13 cellular contexts compared by ENCODE assay signal in the genomic region with DNA sequence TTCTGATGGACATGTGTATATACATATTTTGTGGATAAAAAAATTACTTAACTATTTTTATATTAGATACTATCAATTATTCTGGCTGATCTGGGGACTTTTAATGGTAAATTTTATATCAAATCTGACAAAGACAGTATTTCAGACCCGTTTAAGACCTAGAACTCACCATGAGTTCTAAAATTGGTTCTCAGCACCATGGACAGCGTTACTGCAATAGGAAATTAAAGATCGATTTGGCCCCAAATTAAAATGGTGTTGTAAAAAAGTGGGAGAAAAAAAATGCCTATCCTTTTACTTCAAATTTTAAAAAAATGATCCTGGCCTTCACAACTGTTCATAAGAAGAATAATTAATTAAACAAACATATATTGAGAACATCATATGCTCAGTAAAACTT. TPM values are rescaled to one million over a fixed set of nuclear protein-coding genes. Genes with fewer than 3 reads are reported as not detected.
DNase-seq lines count a peak whose midpoint lies in the region; ATAC-seq and TF ChIP-seq lines count a peak whose summit lies in the region.
"Had no signal": no experiment of that assay in that cellular context is flagged by ENCODE, and none has a peak within 500 bp of the region (broad histone marks: within the 10 kb centered on the region; RNA-seq: fewer than 3 reads in every experiment).

No MANE protein-coding gene starts in this region.

- no peak overlapping the region for H2AFZ ChIP-seq in DND-41 (ENCODE audit: low read depth, low read length)

- no peaks in the 10 kb centered on the region for H3K9me3 ChIP-seq in DND-41 (ENCODE audit: insufficient read depth, low read length, severe bottlenecking)
- H3K9me3 ChIP-seq: Caco-2 had no signal

- no peak overlapping the region for H3K4me3 Mint-ChIP-seq in type B pancreatic cell
- H3K4me3 Mint-ChIP-seq: stimulated activated memory B cell treated with anti-CD40 and anti-IgM and Interleukin-4, amounts not matched to agents 10 μg/mL and 1 μg/mL and 100 μg/mL, for 72 hours; T-cell had no signal

- H3K27ac ChIP-seq in DND-41 (ENCODE audit: low read length) (no peak overlapping the region), foreskin keratinocyte (no peak overlapping the region)

- no peaks in the 10 kb centered on the region for H3K9me3 Mint-ChIP-seq in type B pancreatic cell
- H3K9me3 Mint-ChIP-seq: stimulated activated memory B cell treated with anti-CD40 and anti-IgM and Interleukin-4, amounts not matched to agents 10 μg/mL and 1 μg/mL and 100 μg/mL, for 72 hours; T-cell had no signal

- H3K36me3 Mint-ChIP-seq in type B pancreatic cell, result no peaks in the 10 kb centered on the region
- H3K36me3 Mint-ChIP-seq: stimulated activated memory B cell treated with anti-CD40 and anti-IgM and Interleukin-4, amounts not matched to agents 10 μg/mL and 1 μg/mL and 100 μg/mL, for 72 hours; T-cell had no signal

- no peaks in the 10 kb centered on the region for H3K4me1 Mint-ChIP-seq in type B pancreatic cell (ENCODE audit: unreplicated experiment)
- H3K4me1 Mint-ChIP-seq: stimulated activated memory B cell treated with anti-CD40 and anti-IgM and Interleukin-4, amounts not matched to agents 10 μg/mL and 1 μg/mL and 100 μg/mL, for 72 hours; T-cell had no signal

- H3K4me3 ChIP-seq in DND-41 (ENCODE audit: low read depth in 1 of 2, low read length in 2 of 2), result no peak overlapping the region
- no peak overlapping the region for H3K4me3 ChIP-seq in astrocyte of the spinal cord (ENCODE audit: low read depth, low read length)

- no peaks in the 10 kb centered on the region for H3K36me3 ChIP-seq in DND-41 (ENCODE audit: insufficient read depth, low read length)

- no peaks in the 10 kb centered on the region for H3K27me3 Mint-ChIP-seq in type B pancreatic cell

- H3K79me2 ChIP-seq in DND-41 (ENCODE audit: insufficient read depth, low read length), result no peaks in the 10 kb centered on the region

- H3K27me3 ChIP-seq in DND-41 (ENCODE audit: insufficient read depth, low read length, poor library complexity) (no peaks in the 10 kb centered on the region), foreskin keratinocyte (no peaks in the 10 kb centered on the region)

- no peak overlapping the region for H3K4me2 ChIP-seq in DND-41 (ENCODE audit: insufficient read depth, low read length)

- no peak overlapping the region for H3K9ac ChIP-seq in DND-41 (ENCODE audit: low read depth, low read length)

- no peaks in the 10 kb centered on the region for H3K4me1 ChIP-seq in DND-41 (ENCODE audit: insufficient read depth, low read length)
- H3K4me1 ChIP-seq in foreskin keratinocyte, result no peaks in the 10 kb centered on the region
- H3K4me1 ChIP-seq: Caco-2 had no signal

- H3K27ac Mint-ChIP-seq in type B pancreatic cell, result no peak overlapping the region
- H3K27ac Mint-ChIP-seq: stimulated activated memory B cell treated with anti-CD40 and anti-IgM and Interleukin-4, amounts not matched to agents 10 μg/mL and 1 μg/mL and 100 μg/mL, for 72 hours; T-cell had no signal

- no peak for TF ChIP-seq CTCF in DND-41 (IDR thresholded peaks at IDR 0.05; ENCODE audit: borderline replicate concordance, extremely low read depth, low read length, poor library complexity, severe bottlenecking)
- TF ChIP-seq CTCF in astrocyte of the spinal cord (IDR thresholded peaks at IDR 0.05; ENCODE audit: low read depth, low read length), result no peak
- TF ChIP-seq CTCF in foreskin keratinocyte (conservative IDR thresholded peaks at IDR 0.05), result no peak
- TF ChIP-seq CTCF in type B pancreatic cell (conservative IDR thresholded peaks at IDR 0.05), result no peak

- peak; percentile 17 for DNase-seq in DND-41
- DNase-seq in KG1 (lab: John Stamatoyannopoulos, UW), result peak; percentile 16
- DNase-seq in astrocyte of the spinal cord (ENCODE audit: low read depth, low spot score), result peak; percentile 44
- DNase-seq in left kidney (ENCODE audit: low read depth, low spot score), result peak; percentile 63
- DNase-seq in NCI-H1436 treated with DMSO at 0.1 percent for 48 hours (lab: John Stamatoyannopoulos, UW), result no peak
- DNase-seq in foreskin keratinocyte, result no peak
- DNase-seq in type B pancreatic cell (ENCODE audit: extremely low spot score, unreplicated experiment), result no peak
- DNase-seq in activated T-cell treated with anti-CD3 and anti-CD28 coated beads, Interleukin-2, amount 50 U/mL, for 48 hours, result no peak
- DNase-seq: NCI-H1436; stimulated activated CD4-positive, alpha-beta T cell treated with anti-CD3 and anti-CD28 coated beads, Interleukin-15, amount 100 ng/mL, for 24 hours; T-cell had no signal

- H4K20me1 ChIP-seq in DND-41 (ENCODE audit: insufficient read depth, low read length), result no peaks in the 10 kb centered on the region

- in situ Hi-C loops in astrocyte of the spinal cord (cut with HindIII; ENCODE audit: low sequenced_read_pairs), result no loop called here

- ATAC-seq in DND-41 (ENCODE audit: insufficient read depth, low read depth), result no peak
- no peak for ATAC-seq in foreskin keratinocyte
- ATAC-seq: stimulated activated memory B cell treated with anti-CD40 and anti-IgM and Interleukin-4, amounts not matched to agents 10 μg/mL and 1 μg/mL and 100 μg/mL, for 72 hours; T-cell had no signal

RNA-seq across cellular contexts. Expression of a gene that starts 0.9 kb away (rescaled TPM):
- 0.35 and 0.78 TPM in 2 replicates for total RNA-seq in foreskin keratinocyte
- polyA plus RNA-seq in foreskin keratinocyte, result 0.13 and 0.36 TPM in 2 replicates
- 0.92 and 1.1 TPM in 2 replicates for total RNA-seq in type B pancreatic cell (ENCODE audit: low replicate concordance)
- total RNA-seq: Caco-2, T-cell had no signal

RNA-seq across cellular contexts. Expression of a gene that starts 34.4 kb away (rescaled TPM):
- total RNA-seq in foreskin keratinocyte (not detected in 2 replicates), type B pancreatic cell (ENCODE audit: low replicate concordance) (2.8 and 8.2 TPM in 2 replicates)
- polyA plus RNA-seq in foreskin keratinocyte, result not detected in 2 replicates
- total RNA-seq: Caco-2 had no signal

Comparison
In these comparisons a context has a peak if more than half of its experiments do, and no peak if none do; other contexts are left out.
1. DNase-seq: peak in DND-41 (single experiment), KG1 (single experiment), astrocyte of the spinal cord (single experiment) and left kidney (single experiment); none in NCI-H1436 treated with DMSO at 0.1 percent for 48 hours (single experiment), foreskin keratinocyte (0 of 2), type B pancreatic cell (single experiment) and activated T-cell treated with anti-CD3 and anti-CD28 coated beads, Interleukin-2, amount 50 U/mL, for 48 hours (0 of 2).